Comparison of ENCODE assay signal across 1 cellular context in genomic region chr2:61017003-61017555, GRCh38.
TF ChIP-seq lines count a peak whose summit lies in the region.

No MANE protein-coding gene starts in this region.

TF ChIP-seq in HepG2, 621 proteins besides CTCF, POLR2A, EP300 and RAD21 (continued from another document and continues in another):
- TF ChIP-seq AFF4 (CRISPR knock-in tag; IDR thresholded peaks at IDR 0.05) (peak; percentile 66; the same call in 1 of the 2 replicates), ZNF281 (CRISPR knock-in tag; IDR thresholded peaks at IDR 0.05; ENCODE audit: borderline replicate concordance) (peak; percentile 51), ZSCAN20 (CRISPR knock-in tag; IDR thresholded peaks at IDR 0.05; ENCODE audit: borderline replicate concordance) (no peak), ZNF263 (CRISPR knock-in tag; IDR thresholded peaks at IDR 0.05) (no peak), ZNF576 (CRISPR knock-in tag; IDR thresholded peaks at IDR 0.05) (no peak), MAF1 (CRISPR knock-in tag; IDR thresholded peaks at IDR 0.05; ENCODE audit: borderline replicate concordance) (no peak; the same call in 1 of the 2 replicates), TBP (CRISPR knock-in tag; IDR thresholded peaks at IDR 0.05) (no peak), JUN (CRISPR knock-in tag; IDR thresholded peaks at IDR 0.05) (no peak), RFXAP (CRISPR knock-in tag; IDR thresholded peaks at IDR 0.05; ENCODE audit: borderline replicate concordance) (no peak), IRF2 (CRISPR knock-in tag; IDR thresholded peaks at IDR 0.05) (peak; percentile 38), E2F2 (CRISPR knock-in tag; IDR thresholded peaks at IDR 0.05; ENCODE audit: borderline replicate concordance) (no peak; the same call in 1 of the 2 replicates), ZC3H13 (CRISPR knock-in tag; IDR thresholded peaks at IDR 0.05) (no peak; the same call in 1 of the 2 replicates), ZNF513 (CRISPR knock-in tag; conservative IDR thresholded peaks at IDR 0.05) (no peak), UBTF (CRISPR knock-in tag; IDR thresholded peaks at IDR 0.05) (peak; percentile 75), BATF2 (CRISPR knock-in tag; IDR thresholded peaks at IDR 0.05) (no peak; the same call in 1 of the 2 replicates), SKIL (CRISPR knock-in tag; IDR thresholded peaks at IDR 0.05; ENCODE audit: borderline replicate concordance) (0 out of 2 replicates have a peak, but pooled peaks have one; percentile 11), SUZ12 (IDR thresholded peaks at IDR 0.05; ENCODE audit: low read depth, low read length) (no peak), ZNF34 (CRISPR knock-in tag; IDR thresholded peaks at IDR 0.05; ENCODE audit: borderline replicate concordance) (peak; percentile 91; the same call in 1 of the 2 replicates), MXD3 (CRISPR knock-in tag; IDR thresholded peaks at IDR 0.05) (peak; percentile 11; the same call in 1 of the 2 replicates), MEIS1 (CRISPR knock-in tag; IDR thresholded peaks at IDR 0.05; ENCODE audit: borderline replicate concordance) (peak; percentile 62; the same call in 1 of the 2 replicates), KLF6 (CRISPR knock-in tag; IDR thresholded peaks at IDR 0.05) (0 out of 2 replicates have a peak, but pooled peaks have one; percentile 19), HNRNPK (IDR thresholded peaks at IDR 0.05; ENCODE audit: low read depth, low read length, poor library complexity, severe bottlenecking) (no peak), MYC (CRISPR knock-in tag; IDR thresholded peaks at IDR 0.05; ENCODE audit: borderline replicate concordance) (peak; percentile 51; the same call in 1 of the 2 replicates), ZNF770 (CRISPR knock-in tag; IDR thresholded peaks at IDR 0.05) (0 out of 2 replicates have a peak, but pooled peaks have one; percentile 13), TCF7 (IDR thresholded peaks at IDR 0.05; ENCODE audit: low read depth) (no peak; the same call in 1 of the 2 replicates), AKAP8 (CRISPR knock-in tag; IDR thresholded peaks at IDR 0.05) (no peak), KDM6A (CRISPR knock-in tag; IDR thresholded peaks at IDR 0.05; ENCODE audit: low read depth) (peak; percentile 10; the same call in 1 of the 2 replicates), ZNF430 (CRISPR knock-in tag; IDR thresholded peaks at IDR 0.05) (no peak), ZNF557 (CRISPR knock-in tag; IDR thresholded peaks at IDR 0.05) (no peak; the same call in 1 of the 2 replicates), ZNF44 (CRISPR knock-in tag; IDR thresholded peaks at IDR 0.05) (0 out of 2 replicates have a peak, but pooled peaks have one; percentile 32), ZNF678 (CRISPR knock-in tag; IDR thresholded peaks at IDR 0.05) (no peak; the same call in none of the 2 replicates), ZNF878 (CRISPR knock-in tag; IDR thresholded peaks at IDR 0.05) (no peak), TCF12 (IDR thresholded peaks at IDR 0.05) (no peak), TCF12 (CRISPR knock-in tag; IDR thresholded peaks at IDR 0.05) (0 out of 2 replicates have a peak, but pooled peaks have one; percentile 32), DNMT1 (CRISPR knock-in tag; IDR thresholded peaks at IDR 0.05) (no peak), ELF3 (CRISPR knock-in tag; IDR thresholded peaks at IDR 0.05) (peak; percentile 11; the same call in 1 of the 2 replicates), ZNF274 (CRISPR knock-in tag; IDR thresholded peaks at IDR 0.05) (no peak), ADNP (CRISPR knock-in tag; IDR thresholded peaks at IDR 0.05) (no peak), RBAK (CRISPR knock-in tag; IDR thresholded peaks at IDR 0.05) (no peak), TEF (CRISPR knock-in tag; IDR thresholded peaks at IDR 0.05) (no peak), ZNF432 (CRISPR knock-in tag; IDR thresholded peaks at IDR 0.05; ENCODE audit: borderline replicate concordance) (no peak), FOXK2 (IDR thresholded peaks at IDR 0.05) (no peak), JUNB (CRISPR knock-in tag; IDR thresholded peaks at IDR 0.05; ENCODE audit: borderline replicate concordance) (0 out of 2 replicates have a peak, but pooled peaks have one; percentile 68), ATF3 (CRISPR knock-in tag; IDR thresholded peaks at IDR 0.05) (peak; percentile 48; the same call in 1 of the 2 replicates), RFX1 (IDR thresholded peaks at IDR 0.05) (no peak), ZNF562 (CRISPR knock-in tag; IDR thresholded peaks at IDR 0.05; ENCODE audit: borderline replicate concordance) (no peak)
